Comparison of ENCODE assay signal across 1 cellular context in genomic region chrX:29295987-29296680, GRCh38.
TF ChIP-seq lines count a peak whose summit lies in the region.

No MANE protein-coding gene starts in this region.

TF ChIP-seq in SK-N-SH treated with all-trans-retinoic acid at 6 μM for 48 hours, 23 proteins besides CTCF, POLR2A, EP300 and RAD21 (continued from another document):
- no peak for TF ChIP-seq PPARA (CRISPR knock-in tag; IDR thresholded peaks at IDR 0.05; ENCODE audit: borderline replicate concordance)
- TF ChIP-seq BACH2 (CRISPR knock-in tag; IDR thresholded peaks at IDR 0.05; ENCODE audit: borderline replicate concordance): no peak
- no peak for TF ChIP-seq ZFP30 (CRISPR knock-in tag; IDR thresholded peaks at IDR 0.05)
- TF ChIP-seq POU6F1 (CRISPR knock-in tag; IDR thresholded peaks at IDR 0.05; ENCODE audit: borderline replicate concordance, low read depth): no peak
